9 cellular contexts compared by ENCODE assay signal in genomic region chr3:51670711-51671089, GRCh38. TPM values are rescaled to one million over a fixed set of nuclear protein-coding genes. Genes with fewer than 3 reads are reported as not detected.
DNase-seq lines count a peak whose midpoint lies in the region; ATAC-seq and TF ChIP-seq lines count a peak whose summit lies in the region.
"Had no signal": no experiment of that assay in that cellular context is flagged by ENCODE, and none has a peak within 500 bp of the region (broad histone marks: within the 10 kb centered on the region; RNA-seq: fewer than 3 reads in every experiment).

No MANE protein-coding gene starts in this region.

- peak overlapping the region; percentile 61 for H3K9ac ChIP-seq in endodermal cell (ENCODE audit: extremely low read depth, low read length, poor library complexity, severe bottlenecking)
- H3K9ac ChIP-seq in rectal smooth muscle tissue (ENCODE audit: low read length), result no peak overlapping the region

- H3K4me1 Mint-ChIP-seq in endodermal cell, result peaks cover 35% of the 10 kb centered on the region

- H3K9me3 Mint-ChIP-seq in endodermal cell, result no peaks in the 10 kb centered on the region

- H3K4me1 ChIP-seq in right atrium auricular region (peaks cover 0 to 48% of the 10 kb centered on the region in 2 donors), endodermal cell (ENCODE audit: control insufficient read depth, insufficient read depth, low read length) (no peaks in the 10 kb centered on the region), rectal smooth muscle tissue (ENCODE audit: control insufficient read depth, insufficient read depth, low read length) (peaks cover 11% of the 10 kb centered on the region)

- intact Hi-C loops in Right ventricle myocardium superior (cut with DNase I), result no loop called here

- H3K27ac Mint-ChIP-seq in endodermal cell, result no peak overlapping the region

- DNase-seq in right atrium auricular region (ENCODE audit: low spot score) (no peak), Right ventricle myocardium superior (no peak), MG63 (no peak), endodermal cell (no peak), HK-2 (ENCODE audit: unreplicated experiment) (no peak), putamen (ENCODE audit: low spot score) (no peak)

- H3K27me3 ChIP-seq in right atrium auricular region (no peaks in the 10 kb centered on the region), MG63 (no peaks in the 10 kb centered on the region), endodermal cell (ENCODE audit: control insufficient read depth, insufficient read depth, low read length, poor library complexity, severe bottlenecking) (no peaks in the 10 kb centered on the region), rectal smooth muscle tissue (ENCODE audit: control insufficient read depth, insufficient read depth, low read length) (no peaks in the 10 kb centered on the region)

- H3K36me3 ChIP-seq in right atrium auricular region (peaks cover 13% of the 10 kb centered on the region), MG63 (no peaks in the 10 kb centered on the region), endodermal cell (ENCODE audit: control insufficient read depth, insufficient read depth, low read length) (peaks cover 7% of the 10 kb centered on the region), rectal smooth muscle tissue (ENCODE audit: control insufficient read depth, insufficient read depth, low read length) (peaks cover 5% of the 10 kb centered on the region)

- ATAC-seq in Right ventricle myocardium superior (ENCODE audit: poor library complexity), result no peak
- no peak for ATAC-seq in HG03439 (IDR thresholded peaks at IDR 0.05; ENCODE audit: unreplicated experiment)

- H3K27ac ChIP-seq in right atrium auricular region, result peak overlapping the region; percentile 88 to 93
- no peak overlapping the region for H3K27ac ChIP-seq in endodermal cell (ENCODE audit: low read depth, low read length)
- peak overlapping the region; percentile 66 for H3K27ac ChIP-seq in rectal smooth muscle tissue (ENCODE audit: low read depth, low read length)

- H3K27me3 Mint-ChIP-seq in endodermal cell (ENCODE audit: insufficient read depth), result no peaks in the 10 kb centered on the region

- H3K4me3 ChIP-seq in right atrium auricular region (peak overlapping the region; percentile 66 to 78), MG63 (peak overlapping the region; percentile 75), endodermal cell (ENCODE audit: low read length) (peak overlapping the region; percentile 86), rectal smooth muscle tissue (ENCODE audit: low read length) (peak overlapping the region; percentile 90)

- H3K9me3 ChIP-seq in right atrium auricular region (no peaks in the 10 kb centered on the region), MG63 (no peaks in the 10 kb centered on the region), endodermal cell (ENCODE audit: control insufficient read depth, low read length) (no peaks in the 10 kb centered on the region)

- peak overlapping the region; percentile 72 for H3K4me3 Mint-ChIP-seq in endodermal cell

- peaks cover 5% of the 10 kb centered on the region for H3K36me3 Mint-ChIP-seq in endodermal cell (ENCODE audit: low read depth)

- WGBS in endodermal cell (ENCODE audit: insufficient coverage in 1 of 2, insufficient read length in 1 of 2), 2 experiments, result 36 to 47% methylated on average over 9 to 14 of the region's 14 CpGs

- TF ChIP-seq CTCF in right atrium auricular region (IDR thresholded peaks at IDR 0.05), result no peak
- TF ChIP-seq CTCF in endodermal cell (conservative IDR thresholded peaks at IDR 0.05), result no peak

RNA-seq across cellular contexts. Expression of gene TEX264, which starts 0.4 kb away (rescaled TPM):
- total RNA-seq in right atrium auricular region (10 to 100 TPM; 55.9 to 62.3 TPM), Right ventricle myocardium superior (34.7 TPM), endodermal cell (10 to 100 TPM; 21.1 to 24.9 TPM)
- 35.9 and 64.1 TPM in 2 replicates for total RNA-seq in MG63 (2014; rRNA removed; shearing (Covaris generic); ENCODE audit: low replicate concordance)
- polyA plus RNA-seq in endodermal cell (2013, experiment 1 of 2), result 17.6 TPM
- 12.9 TPM for polyA plus RNA-seq in endodermal cell (2013, experiment 2 of 2)

RNA-seq across cellular contexts. Expression of gene GRM2, which starts 36.2 kb away (rescaled TPM):
- total RNA-seq in right atrium auricular region (under 1 TPM; 0.16 to 0.19 TPM), Right ventricle myocardium superior (0.08 TPM), endodermal cell (1 to 10 TPM; 3.9 to 7.4 TPM)
- not detected in 2 replicates for total RNA-seq in MG63 (2014; rRNA removed; shearing (Covaris generic); ENCODE audit: low replicate concordance)
- 6.0 TPM for polyA plus RNA-seq in endodermal cell (2013, experiment 1 of 2)
- 4.7 TPM for polyA plus RNA-seq in endodermal cell (2013, experiment 2 of 2)
- total RNA-seq: pulmonary artery endothelial cell had no signal
